Comparison of ENCODE assay signal across 15 cellular contexts in genomic region chr2:130156624-130157004, GRCh38. TPM values are rescaled to one million over a fixed set of nuclear protein-coding genes. Genes with fewer than 3 reads are reported as not detected.
A peak's percentile ranks its signal among the peaks of the same experiment; 100 is the strongest.
DNase-seq lines count a peak whose midpoint lies in the region; ATAC-seq and TF ChIP-seq lines count a peak whose summit lies in the region.
"Had no signal": no experiment of that assay in that cellular context is flagged by ENCODE, and none has a peak within 500 bp of the region (broad histone marks: within the 10 kb centered on the region; RNA-seq: fewer than 3 reads in every experiment).

No MANE protein-coding gene starts in this region.

- H3K9me3 Mint-ChIP-seq in activated CD8-positive, alpha-beta memory T cell treated with anti-CD3 and anti-CD28 coated beads, Interleukin-2, amount 10 ng/mL, durations not matched to agents 7 days and 5 days (ENCODE audit: low read depth): no peaks in the 10 kb centered on the region

- no peak for TF ChIP-seq CTCF in VCaP (conservative IDR thresholded peaks at IDR 0.05)

- peaks cover 11% of the 10 kb centered on the region for H3K36me3 Mint-ChIP-seq in activated CD8-positive, alpha-beta memory T cell treated with anti-CD3 and anti-CD28 coated beads, Interleukin-2, amount 10 ng/mL, durations not matched to agents 7 days and 5 days

- 0 out of 2 replicates have a peak overlapping the region, but pooled peaks have one; percentile 52 for H3K27ac ChIP-seq in VCaP
- H3K27ac ChIP-seq: heart left ventricle had no signal

- H3K4me3 Mint-ChIP-seq in activated CD8-positive, alpha-beta memory T cell treated with anti-CD3 and anti-CD28 coated beads, Interleukin-2, amount 10 ng/mL, durations not matched to agents 7 days and 5 days: no peak overlapping the region

- peaks cover 27% of the 10 kb centered on the region for H3K4me1 Mint-ChIP-seq in activated CD8-positive, alpha-beta memory T cell treated with anti-CD3 and anti-CD28 coated beads, Interleukin-2, amount 10 ng/mL, durations not matched to agents 7 days and 5 days

- no peaks in the 10 kb centered on the region for H3K27me3 Mint-ChIP-seq in activated CD8-positive, alpha-beta memory T cell treated with anti-CD3 and anti-CD28 coated beads, Interleukin-2, amount 10 ng/mL, durations not matched to agents 7 days and 5 days

- no peak for ATAC-seq in activated CD8-positive, alpha-beta memory T cell treated with anti-CD3 and anti-CD28 coated beads, Interleukin-2, amount 10 ng/mL, durations not matched to agents 7 days and 5 days
- no peak for ATAC-seq in GM21381 (IDR thresholded peaks at IDR 0.05; ENCODE audit: unreplicated experiment)

- H3K27ac Mint-ChIP-seq in activated CD8-positive, alpha-beta memory T cell treated with anti-CD3 and anti-CD28 coated beads, Interleukin-2, amount 10 ng/mL, durations not matched to agents 7 days and 5 days: peak overlapping the region; percentile 62

- no peak for DNase-seq in activated CD8-positive, alpha-beta memory T cell treated with anti-CD3 and anti-CD28 coated beads, Interleukin-2, amount 10 ng/mL, durations not matched to agents 7 days and 5 days
- DNase-seq in activated CD8-positive, alpha-beta memory T cell treated with anti-CD3 and anti-CD28 coated beads for 24 hours: no peak
- DNase-seq in posterior vena cava (ENCODE audit: low spot score) (peak; percentile 59), NCI-H1092 treated with DMSO at 0.1 percent for 48 hours (lab: John Stamatoyannopoulos, UW) (no peak)
- DNase-seq: 8988T; activated CD4-positive, alpha-beta T cell treated with anti-CD3 and anti-CD28 coated beads for 4 hours; cortex of kidney; NCI-H2227 treated with DMSO at 0.1 percent for 48 hours had no signal

- intact Hi-C loops in posterior vena cava (cut with DNase I): no loop called here

- CTCF ChIA-PET in activated CD8-positive, alpha-beta memory T cell treated with anti-CD3 and anti-CD28 coated beads, Interleukin-2, amount 10 ng/mL, durations not matched to agents 7 days and 5 days (lab: Charles Lee): interaction anchor here (1.2 to 1.4 kb wide), 2 partner anchors 174 to 176 kb away, joined by 5 to 8 read pairs; no protein-coding TSS in a partner anchor

RNA-seq across cellular contexts. Expression of gene CCDC74B, which starts 11.7 kb away (rescaled TPM):
- total RNA-seq in activated CD8-positive, alpha-beta memory T cell treated with anti-CD3 and anti-CD28 coated beads, Interleukin-2, amount 10 ng/mL, durations not matched to agents 7 days and 5 days: under 1 TPM; 0.23 to 0.47 TPM
- 1 to 10 TPM; 1.4 to 1.5 TPM for total RNA-seq in posterior vena cava

RNA-seq across cellular contexts. Expression of gene SMPD4, which starts 24.8 kb away (rescaled TPM):
- 10 to 100 TPM; 70.8 to 79.8 TPM for total RNA-seq in activated CD8-positive, alpha-beta memory T cell treated with anti-CD3 and anti-CD28 coated beads, Interleukin-2, amount 10 ng/mL, durations not matched to agents 7 days and 5 days
- 10 to 100 TPM; 26.5 to 29.7 TPM for total RNA-seq in posterior vena cava

RNA-seq across cellular contexts. Expression of gene MZT2B, which starts 25.4 kb away (rescaled TPM):
- total RNA-seq in activated CD8-positive, alpha-beta memory T cell treated with anti-CD3 and anti-CD28 coated beads, Interleukin-2, amount 10 ng/mL, durations not matched to agents 7 days and 5 days: 100 to 1,000 TPM; 399 to 472 TPM
- 100 to 1,000 TPM; 183 to 200 TPM for total RNA-seq in posterior vena cava

RNA-seq across cellular contexts. Expression of gene POTEF, which starts 27.6 kb away (rescaled TPM):
- total RNA-seq in activated CD8-positive, alpha-beta memory T cell treated with anti-CD3 and anti-CD28 coated beads, Interleukin-2, amount 10 ng/mL, durations not matched to agents 7 days and 5 days: not detected
- total RNA-seq in posterior vena cava: not detected
- total RNA-seq: Calu3, heart left ventricle, lower leg skin, subcutaneous adipose tissue, urinary bladder had no signal

RNA-seq across cellular contexts. Expression of gene TUBA3E, which starts 41.6 kb away (rescaled TPM):
- total RNA-seq in activated CD8-positive, alpha-beta memory T cell treated with anti-CD3 and anti-CD28 coated beads, Interleukin-2, amount 10 ng/mL, durations not matched to agents 7 days and 5 days: not detected
- not detected for total RNA-seq in posterior vena cava
- total RNA-seq: Calu3, lower leg skin, subcutaneous adipose tissue, urinary bladder had no signal
